26 cellular contexts compared by ENCODE assay signal in genomic region chr7:16079723-16080122, GRCh38.
"Had no signal": no experiment of that assay in that cellular context is flagged by ENCODE, and none has a peak within 500 bp of the region (broad histone marks: within the 10 kb centered on the region; RNA-seq: fewer than 3 reads in every experiment).

No MANE protein-coding gene starts in this region.

- H3K9me3 ChIP-seq: left lung, lower lobe of right lung, pancreas, prostate gland, suprapubic skin, thoracic aorta, tibial artery, upper lobe of right lung had no signal

- H3K27me3 Mint-ChIP-seq: naive B cell; natural killer cell treated with Interleukin-12 subunit alpha and Interleukin-12 subunit beta and Interleukin-15 and Interleukin-18, amount 100 ng/mL, for 72 hours; stimulated activated naive CD8-positive, alpha-beta T cell treated with anti-CD3 and anti-CD28 coated beads, Interleukin-15, Interleukin-2, amounts not matched to agents 100 ng/mL and 50 ng/mL, for 24 hours had no signal

- DNase-seq: hippocampal formation; kidney; left colon; left lung; lower lobe of right lung; mesendoderm; naive B cell; pancreas; posterior cingulate gyrus; retina; right cardiac atrium; stimulated activated CD4-positive, alpha-beta T cell treated with anti-CD3 and anti-CD28 coated beads, Interleukin-12 subunit alpha, Interleukin-12 subunit beta, amount 100 ng/mL, for 4 hours; stimulated activated CD4-positive, alpha-beta T cell treated with anti-CD3 and anti-CD28 coated beads, Interleukin-15, amount 100 ng/mL, for 24 hours; stimulated activated CD4-positive, alpha-beta T cell treated with anti-CD3 and anti-CD28 coated beads, Interleukin-2, amount 100 ng/mL, for 24 hours; stimulated activated CD4-positive, alpha-beta T cell treated with anti-CD3 and anti-CD28 coated beads, Interleukin-4, amount 100 ng/mL, for 1 hour; stimulated activated naive CD4-positive, alpha-beta T cell; tibial artery; upper lobe of right lung had no signal

- H3K36me3 ChIP-seq: left lung, lower lobe of right lung, pancreas, prostate gland, suprapubic skin, thoracic aorta, tibial artery, upper lobe of right lung had no signal

- H3K4me1 Mint-ChIP-seq: naive B cell had no signal

- H3K9me3 Mint-ChIP-seq: naive B cell; natural killer cell treated with Interleukin-12 subunit alpha and Interleukin-12 subunit beta and Interleukin-15 and Interleukin-18, amount 100 ng/mL, for 72 hours; stimulated activated naive CD8-positive, alpha-beta T cell treated with anti-CD3 and anti-CD28 coated beads, Interleukin-15, Interleukin-2, amounts not matched to agents 100 ng/mL and 50 ng/mL, for 24 hours had no signal

- ATAC-seq: left colon, left lung, lower lobe of right lung, right cardiac atrium, sciatic nerve, upper lobe of right lung had no signal

- H3K4me3 Mint-ChIP-seq: mesothelial cell of epicardium; natural killer cell treated with Interleukin-12 subunit alpha and Interleukin-12 subunit beta and Interleukin-15 and Interleukin-18, amount 100 ng/mL, for 72 hours; stimulated activated naive CD8-positive, alpha-beta T cell treated with anti-CD3 and anti-CD28 coated beads, Interleukin-15, Interleukin-2, amounts not matched to agents 100 ng/mL and 50 ng/mL, for 24 hours had no signal

- H3K4me3 ChIP-seq: left lung, lower lobe of right lung, pancreas, prostate gland, skin epidermis, suprapubic skin, thoracic aorta, tibial artery, upper lobe of right lung had no signal

- H3K27me3 ChIP-seq: left lung, pancreas, suprapubic skin, tibial artery, upper lobe of right lung had no signal

- H3K4me1 ChIP-seq: left lung, prostate gland, suprapubic skin, tibial artery had no signal

- H3K36me3 Mint-ChIP-seq: naive B cell; natural killer cell treated with Interleukin-12 subunit alpha and Interleukin-12 subunit beta and Interleukin-15 and Interleukin-18, amount 100 ng/mL, for 72 hours had no signal

- H3K27ac Mint-ChIP-seq: mesothelial cell of epicardium; naive B cell; natural killer cell treated with Interleukin-12 subunit alpha and Interleukin-12 subunit beta and Interleukin-15 and Interleukin-18, amount 100 ng/mL, for 72 hours; stimulated activated naive CD8-positive, alpha-beta T cell treated with anti-CD3 and anti-CD28 coated beads, Interleukin-15, Interleukin-2, amounts not matched to agents 100 ng/mL and 50 ng/mL, for 24 hours had no signal
